Comparison of ENCODE assay signal across 17 cellular contexts in genomic region chrX:103442536-103442901, GRCh38.
DNase-seq lines count a peak whose midpoint lies in the region; ATAC-seq and TF ChIP-seq lines count a peak whose summit lies in the region.
"Had no signal": no experiment of that assay in that cellular context is flagged by ENCODE, and none has a peak within 500 bp of the region (broad histone marks: within the 10 kb centered on the region; RNA-seq: fewer than 3 reads in every experiment).

No MANE protein-coding gene starts in this region.

- TF ChIP-seq CTCF in astrocyte of the spinal cord (IDR thresholded peaks at IDR 0.05; ENCODE audit: low read depth, low read length) (no peak), fibroblast of lung (conservative IDR thresholded peaks at IDR 0.05 in 1 of 2, IDR thresholded peaks at IDR 0.05 in 1 of 2; ENCODE audit: low read depth in 1 of 2, low read length in 2 of 2) (no peak)

- no peak overlapping the region for H3K27ac ChIP-seq in fibroblast of lung (ENCODE audit: insufficient read depth, low read length)
- H3K27ac ChIP-seq: vagina, VCaP had no signal

- H3K36me3 ChIP-seq in fibroblast of lung (ENCODE audit: control insufficient read depth, insufficient read depth, low read length): no peaks in the 10 kb centered on the region
- H3K36me3 ChIP-seq: vagina had no signal

- no peak overlapping the region for H3K9ac ChIP-seq in fibroblast of lung (ENCODE audit: insufficient read depth, low read length)

- DNase-seq in GM04504 (ENCODE audit: low read depth) (peak; percentile 4), astrocyte of the spinal cord (ENCODE audit: low read depth, low spot score) (peak; percentile 77), fibroblast of lung (ENCODE audit: low read depth in 2 of 2) (peak; percentile 75 to 79), skeletal muscle cell (ENCODE audit: low read depth) (peak; percentile 43), germinal center (ENCODE audit: low spot score) (no peak), hepatic stellate cell (ENCODE audit: low spot score) (no peak), hippocampal formation (lab: John Stamatoyannopoulos, UW) (no peak)
- DNase-seq: activated CD4-positive, alpha-beta T cell treated with anti-CD3 and anti-CD28 coated beads, Interleukin-2, amount 50 U/mL, for 48 hours; islet precursor cell; NCI-H2081; NCI-H510A treated with DMSO at 0.1 percent for 48 hours; nephron progenitor cell; SHP77 had no signal

- no peaks in the 10 kb centered on the region for H3K4me1 ChIP-seq in fibroblast of lung (ENCODE audit: control insufficient read depth, extremely low read depth, insufficient read depth, low read length)
- H3K4me1 ChIP-seq: vagina had no signal

- no peak overlapping the region for H3K4me3 ChIP-seq in astrocyte of the spinal cord (ENCODE audit: low read depth, low read length)
- no peak overlapping the region for H3K4me3 ChIP-seq in fibroblast of lung (replicated peaks in 1 of 4; ENCODE audit: control extremely low read depth in 1 of 4, insufficient read depth in 1 of 4, low read depth in 3 of 4, low read length in 4 of 4)
- H3K4me3 ChIP-seq in skeletal muscle cell (ENCODE audit: low read depth, low read length): no peak overlapping the region
- H3K4me3 ChIP-seq: vagina had no signal

- in situ Hi-C loops in astrocyte of the spinal cord (cut with HindIII; ENCODE audit: low sequenced_read_pairs): no loop called here

- H2AFZ ChIP-seq in fibroblast of lung (ENCODE audit: low read length): no peak overlapping the region

- H3K9me3 ChIP-seq in fibroblast of lung (ENCODE audit: control insufficient read depth, insufficient read depth, low read depth, low read length): no peaks in the 10 kb centered on the region
- H3K9me3 ChIP-seq: Caco-2, vagina had no signal

- no peak for ATAC-seq in HG02623 (IDR thresholded peaks at IDR 0.05; ENCODE audit: unreplicated experiment)

- no peaks in the 10 kb centered on the region for H4K20me1 ChIP-seq in fibroblast of lung (ENCODE audit: control insufficient read depth, extremely low read depth, insufficient read depth, low read length)

- H3K4me2 ChIP-seq in fibroblast of lung (ENCODE audit: extremely low read depth, insufficient read depth, low read length): no peak overlapping the region

- H3K27me3 ChIP-seq in fibroblast of lung (ENCODE audit: control insufficient read depth, insufficient read depth, low read length): no peaks in the 10 kb centered on the region
- H3K27me3 ChIP-seq: vagina had no signal

- no peaks in the 10 kb centered on the region for H3K79me2 ChIP-seq in fibroblast of lung (ENCODE audit: control insufficient read depth, insufficient read depth, low read length)

Comparison
In these comparisons a context has a peak if more than half of its experiments do, and no peak if none do; other contexts are left out.
1. DNase-seq: peak in GM04504 (single experiment), astrocyte of the spinal cord (single experiment), fibroblast of lung (2 of 2) and skeletal muscle cell (single experiment); none in germinal center (single experiment), hepatic stellate cell (single experiment) and hippocampal formation (0 of 2).